In the genomic region with DNA sequence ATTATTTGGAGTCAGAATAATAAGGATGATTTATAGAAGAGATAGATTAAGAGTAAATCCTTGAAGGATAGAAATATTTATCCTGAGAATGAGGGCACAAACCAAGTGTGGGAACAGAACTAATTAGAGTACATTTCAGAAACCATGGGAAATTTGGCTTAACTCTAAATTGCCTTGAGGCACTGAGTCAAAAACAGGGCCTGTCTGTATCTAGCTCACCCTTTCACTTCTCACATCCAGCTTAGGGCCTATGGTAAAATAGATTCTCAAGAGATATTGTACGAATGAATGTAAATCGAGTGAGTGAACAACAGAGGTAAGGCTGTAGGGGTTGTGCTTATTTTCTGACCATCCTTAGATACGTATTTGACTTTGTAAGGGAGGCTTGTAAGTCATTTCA, we compare ENCODE assay signal across 19 cellular contexts.
DNase-seq lines count a peak whose midpoint lies in the region; ATAC-seq, FAIRE-seq and TF ChIP-seq lines count a peak whose summit lies in the region.
"Had no signal": no experiment of that assay in that cellular context is flagged by ENCODE, and none has a peak within 500 bp of the region (broad histone marks: within the 10 kb centered on the region; RNA-seq: fewer than 3 reads in every experiment).

No MANE protein-coding gene starts in this region.

- intact Hi-C loops in dorsolateral prefrontal cortex (cut with DNase I) = no loop called here

- H3K27me3 ChIP-seq in dorsolateral prefrontal cortex = no peaks in the 10 kb centered on the region
- H3K27me3 ChIP-seq: SJSA1 had no signal

- H3K4me3 ChIP-seq in dorsolateral prefrontal cortex = no peak overlapping the region
- H3K4me3 ChIP-seq: SJSA1 had no signal

- TF ChIP-seq POLR2A in H54 (IDR thresholded peaks at IDR 0.05; ENCODE audit: low read depth, low read length) = no peak

- FAIRE-seq in H54 (lab: Jason Lieb, UNC) = peak; percentile 6
- FAIRE-seq: GM12892, GM18507 had no signal

- DNase-seq in COLO829 (ENCODE audit: low spot score) (peak; percentile 19), H54 (ENCODE audit: insufficient read length, low spot score) (no peak), SK-MEL-5 (ENCODE audit: low read depth, low spot score) (peak; percentile 22), foreskin melanocyte (peak; percentile 68), 8988T (no peak), SIG-M5 (lab: John Stamatoyannopoulos, UW) (no peak), dorsolateral prefrontal cortex (no peak)
- DNase-seq: COR-L47, H7, Kasumi-1, NCI-H1105, NCI-H2081 treated with DMSO at 0.1 percent for 48 hours, NCI-H748 treated with DMSO at 0.1 percent for 48 hours, SW 1271 had no signal

- no peak for TF ChIP-seq CTCF in dorsolateral prefrontal cortex (IDR thresholded peaks at IDR 0.05 in 54 of 56, conservative IDR thresholded peaks at IDR 0.05 in 2 of 56; ENCODE audit: low read depth in 1 of 56, partially characterized antibody in 56 of 56)

- no peak for ATAC-seq in GM21825 (IDR thresholded peaks at IDR 0.05; ENCODE audit: unreplicated experiment)
- ATAC-seq: PC-3 had no signal

- in situ Hi-C loops in SK-MEL-5 (cut with HindIII; ENCODE audit: low pct_unique_long_range_greater_than_20kb, low sequenced_read_pairs) = no loop called here

- H3K27ac ChIP-seq in dorsolateral prefrontal cortex = no peak overlapping the region
- H3K27ac ChIP-seq: SJSA1 had no signal

Comparison
In these comparisons a context has a peak if more than half of its experiments do, and no peak if none do; other contexts are left out.
1. DNase-seq: peak in COLO829 (single experiment), SK-MEL-5 (single experiment) and foreskin melanocyte (single experiment); none in H54 (single experiment), 8988T (single experiment), SIG-M5 (single experiment) and dorsolateral prefrontal cortex (0 of 10).